1 cellular context compared by ENCODE assay signal in genomic region chr1:116151739-116152576, GRCh38.
A peak's percentile ranks its signal among the peaks of the same experiment; 100 is the strongest.
TF ChIP-seq lines count a peak whose summit lies in the region.

No MANE protein-coding gene starts in this region.

TF ChIP-seq in H1, 55 proteins besides CTCF, POLR2A, EP300 and RAD21 (continued from another document):
- peak; percentile 86 for TF ChIP-seq TBP (IDR thresholded peaks at IDR 0.05; ENCODE audit: low read depth, low read length)
- TF ChIP-seq NANOG (IDR thresholded peaks at IDR 0.05; ENCODE audit: insufficient read depth, low read depth, low read length, poor library complexity, severe bottlenecking) = no peak
- TF ChIP-seq TAF1 (IDR thresholded peaks at IDR 0.05; ENCODE audit: low read depth, low read length) = 0 out of 2 replicates have a peak, but pooled peaks have one; percentile 33
- TF ChIP-seq PHF8 (conservative IDR thresholded peaks at IDR 0.05; ENCODE audit: low read depth, low read length) = no peak; the same call in 1 of the 2 replicates
- no peak for TF ChIP-seq CHD2 (IDR thresholded peaks at IDR 0.05; ENCODE audit: low read length)
- TF ChIP-seq KDM1A (IDR thresholded peaks at IDR 0.05; ENCODE audit: borderline replicate concordance, low read length) = no peak
